Comparison of ENCODE assay signal across 20 cellular contexts in the genomic region with DNA sequence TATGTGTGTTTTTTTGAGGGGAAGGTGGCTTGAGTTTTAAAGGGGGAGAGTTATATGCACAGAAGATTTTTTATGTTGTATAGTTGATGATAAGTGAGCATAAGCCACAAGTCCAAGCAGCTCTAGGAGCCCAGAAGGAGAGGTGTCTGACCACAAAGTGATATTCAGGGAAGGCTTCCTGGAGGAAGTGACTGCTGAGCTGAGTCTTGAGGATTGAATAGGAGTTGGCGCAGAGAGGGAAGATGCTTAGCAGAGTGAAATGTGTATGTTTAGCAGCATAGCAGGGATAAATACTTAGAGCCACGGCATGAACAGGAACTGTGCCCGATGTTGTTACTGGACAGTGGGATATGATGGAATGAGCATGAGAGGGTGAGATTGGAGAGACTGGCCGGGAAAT.
DNase-seq lines count a peak whose midpoint lies in the region; ATAC-seq, FAIRE-seq and TF ChIP-seq lines count a peak whose summit lies in the region.
"Had no signal": no experiment of that assay in that cellular context is flagged by ENCODE, and none has a peak within 500 bp of the region (broad histone marks: within the 10 kb centered on the region; RNA-seq: fewer than 3 reads in every experiment).

No MANE protein-coding gene starts in this region.

- H3K9me3 ChIP-seq in SK-N-SH (no peaks in the 10 kb centered on the region), K562 (replicated peaks; ENCODE audit: control insufficient read depth, insufficient read depth, low read depth, low read length) (no peaks in the 10 kb centered on the region)
- H3K9me3 ChIP-seq: Caco-2 had no signal

- H3K27ac ChIP-seq in SK-N-SH (ENCODE audit: low read depth in 2 of 2, low read length in 1 of 2) (no peak overlapping the region), K562 (ENCODE audit: extremely low read depth, low read depth, low read length) (no peak overlapping the region)
- H3K27ac ChIP-seq: 22Rv1; A549; BLaER1 treated with 17β-estradiol and CSF1 and Interleukin-3, amounts not matched to agents 10 nM and 100 nM; C4-2B had no signal

- TF ChIP-seq EP300 in SK-N-SH (IDR thresholded peaks at IDR 0.05; ENCODE audit: borderline replicate concordance in 1 of 2, low read depth in 1 of 2, low read length in 1 of 2) (no peak), K562 (IDR thresholded peaks at IDR 0.05; ENCODE audit: low read length) (no peak)

- intact Hi-C loops in K562 (cut with micrococcal nuclease) = no loop called here

- H3K4me1 ChIP-seq in SK-N-SH (ENCODE audit: control insufficient read depth in 1 of 2, insufficient read depth in 2 of 2, low read depth in 1 of 2, low read length in 1 of 2) (peaks cover 0 to 3% of the 10 kb centered on the region in 2 experiments; a peak in 1 of 4 replicates), K562 (replicated peaks in 1 of 2; ENCODE audit: control insufficient read depth in 2 of 2, insufficient read depth in 2 of 2, low read length in 2 of 2) (no peaks in the 10 kb centered on the region)
- H3K4me1 ChIP-seq: A549, Caco-2 had no signal

- no peaks in the 10 kb centered on the region for H3K9me2 ChIP-seq in SK-N-SH

- H3K4me2 ChIP-seq in SK-N-SH = no peak overlapping the region
- no peak overlapping the region for H3K4me2 ChIP-seq in K562 (ENCODE audit: insufficient read depth, low read length)
- H3K4me2 ChIP-seq: A549 had no signal

- POLR2A ChIA-PET in SK-N-SH (lab: Yijun Ruan, JAX) = no interaction called here
- POLR2A ChIA-PET in K562 (lab: Yijun Ruan, JAX) = no interaction called here

- in situ Hi-C loops in K562 (cut with MboI) = no loop called here

- no peak overlapping the region for H2AFZ ChIP-seq in SK-N-SH (ENCODE audit: low read depth)
- no peak overlapping the region for H2AFZ ChIP-seq in K562 (ENCODE audit: low read depth, low read length)

- no peaks in the 10 kb centered on the region for H3F3A ChIP-seq in SK-N-SH (replicated peaks; ENCODE audit: insufficient read depth)

- WGBS in SK-N-SH (ENCODE audit: low lambda C conversion rate) = 74% methylated on average over 4 of the region's 4 CpGs
- 0% methylated on average over 4 of the region's 4 CpGs for WGBS in K562 (ENCODE audit: insufficient coverage, low coverage, missing lambda C conversion rate)

- TF ChIP-seq CTCF in SK-N-SH (IDR thresholded peaks at IDR 0.05) (no peak), K562 (IDR thresholded peaks at IDR 0.05 in 2 of 3, conservative IDR thresholded peaks at IDR 0.05 in 1 of 3; ENCODE audit: insufficient read depth in 2 of 3, low read depth in 1 of 3, low read length in 3 of 3) (no peak)

- no peak for TF ChIP-seq POLR2A in K562 (conservative IDR thresholded peaks at IDR 0.05)

- no peaks in the 10 kb centered on the region for H3K79me2 ChIP-seq in SK-N-SH (ENCODE audit: insufficient read depth)
- H3K79me2 ChIP-seq in K562 (ENCODE audit: control insufficient read depth, insufficient read depth, low read length) = no peaks in the 10 kb centered on the region

- no peak for TF ChIP-seq RAD21 in SK-N-SH (IDR thresholded peaks at IDR 0.05; ENCODE audit: low read length)
- TF ChIP-seq RAD21 in K562 (CRISPR knock-in tag; conservative IDR thresholded peaks at IDR 0.05 in 1 of 2, IDR thresholded peaks at IDR 0.05 in 1 of 2) = no peak

- no peak for ATAC-seq in SK-N-SH treated with all-trans-retinoic acid at 6 μM for 48 hours
- ATAC-seq in K562 = no peak
- ATAC-seq in GM21528 (IDR thresholded peaks at IDR 0.05; ENCODE audit: low FRiP score, unreplicated experiment) = no peak
- ATAC-seq: A549; CD8-positive, alpha-beta T cell had no signal

- no peaks in the 10 kb centered on the region for H3K36me3 ChIP-seq in SK-N-SH (replicated peaks in 1 of 2; ENCODE audit: control insufficient read depth in 1 of 2, insufficient read depth in 2 of 2, low read length in 1 of 2)
- H3K36me3 ChIP-seq in K562 (ENCODE audit: control insufficient read depth, insufficient read depth, low read length) = no peaks in the 10 kb centered on the region
- H3K36me3 ChIP-seq: BLaER1 treated with 17β-estradiol and CSF1 and Interleukin-3, amounts not matched to agents 10 nM and 100 nM had no signal

- no peaks in the 10 kb centered on the region for H3K9me1 ChIP-seq in K562 (ENCODE audit: control insufficient read depth, insufficient read depth, low read length)

- no peak for FAIRE-seq in K562 (lab: Jason Lieb, UNC)
- FAIRE-seq: A549, D721Med, G401.6, GM12891, GM19239 had no signal

- CTCF ChIA-PET in SK-N-SH (lab: Yijun Ruan, JAX) (interaction anchor here (1.1 kb wide), 1 partner anchor 8 kb away, joined by 3 read pairs; no protein-coding TSS in a partner anchor), K562 (lab: Yijun Ruan, JAX; ENCODE audit: low intra/inter-chr PET ratio) (no interaction called here)

- H3K27me3 ChIP-seq in SK-N-SH (ENCODE audit: insufficient read depth) (no peaks in the 10 kb centered on the region), K562 (ENCODE audit: control insufficient read depth in 2 of 2, insufficient read depth in 2 of 2, low read length in 2 of 2) (peaks cover 11 to 41% of the 10 kb centered on the region in 2 experiments; a peak in 4 of 5 replicates)
- H3K27me3 ChIP-seq: BLaER1 treated with 17β-estradiol and CSF1 and Interleukin-3, amounts not matched to agents 10 nM and 100 nM had no signal

- DNase-seq in SK-N-SH (no peak), K562 (ENCODE audit: extremely low read depth in 1 of 4, low spot score in 3 of 4) (no peak), NCI-H1694 treated with DMSO at 0.1 percent for 48 hours (lab: John Stamatoyannopoulos, UW) (no peak)
- DNase-seq: AML-193; Caco-2; Calu3; CD4-positive, alpha-beta T cell; CD8-positive, alpha-beta T cell; DMS79 treated with DMSO at 0.1 percent for 48 hours; GF-D8 had no signal

- no TSS peak for BruUV-seq in K562 (replicated peaks; lab: Mats Ljungman, UMichigan)

- no peaks in the 10 kb centered on the region for H4K20me1 ChIP-seq in SK-N-SH (ENCODE audit: insufficient read depth)
- H4K20me1 ChIP-seq in K562 (replicated peaks; ENCODE audit: control insufficient read depth, insufficient read depth, low read length) = no peaks in the 10 kb centered on the region
- H4K20me1 ChIP-seq: BLaER1 treated with 17β-estradiol and CSF1 and Interleukin-3, amounts not matched to agents 10 nM and 100 nM had no signal

- H3K9ac ChIP-seq in SK-N-SH (no peak overlapping the region), K562 (ENCODE audit: insufficient read depth in 1 of 2, low read depth in 2 of 2, low read length in 2 of 2) (no peak overlapping the region)
- H3K9ac ChIP-seq: BLaER1 treated with 17β-estradiol and CSF1 and Interleukin-3, amounts not matched to agents 10 nM and 100 nM had no signal

- no peak overlapping the region for H3K4me3 ChIP-seq in SK-N-SH (ENCODE audit: low read depth in 2 of 2, low read length in 1 of 2)
- H3K4me3 ChIP-seq in K562 = no peak overlapping the region
- H3K4me3 ChIP-seq: A549; BLaER1 treated with 17β-estradiol and CSF1 and Interleukin-3, amounts not matched to agents 10 nM and 100 nM had no signal

TF ChIP-seq in SK-N-SH, 30 proteins besides CTCF, POLR2A, EP300 and RAD21 (continues in another document):
- TF ChIP-seq TEAD4 (IDR thresholded peaks at IDR 0.05; ENCODE audit: borderline replicate concordance, insufficient read depth) (no peak), MAX (IDR thresholded peaks at IDR 0.05; ENCODE audit: low read depth) (no peak), RCOR1 (IDR thresholded peaks at IDR 0.05; ENCODE audit: low read length) (no peak), SMC3 (IDR thresholded peaks at IDR 0.05; ENCODE audit: low read depth, low read length) (no peak)

TF ChIP-seq in K562, 482 proteins besides CTCF, POLR2A, EP300 and RAD21:
- TF ChIP-seq NR3C1 (CRISPR knock-in tag; IDR thresholded peaks at IDR 0.05) (no peak), ZFP36 (IDR thresholded peaks at IDR 0.05; ENCODE audit: low read depth, low read length, partially characterized antibody) (peak; percentile 64)
